8 cellular contexts compared by ENCODE assay signal in genomic region chr11:45804806-45805304, GRCh38. TPM values are rescaled to one million over a fixed set of nuclear protein-coding genes. Genes with fewer than 3 reads are reported as not detected.
A peak's percentile ranks its signal among the peaks of the same experiment; 100 is the strongest.
DNase-seq lines count a peak whose midpoint lies in the region; ATAC-seq, FAIRE-seq and TF ChIP-seq lines count a peak whose summit lies in the region.

TSS of gene SLC35C1 (plus strand) at chr11:45805149. CDS start at chr11:45805802, 653 bp downstream.

- peak within 1 kb of the TSS; percentile 49 to 90 for H3K9ac ChIP-seq in kidney (ENCODE audit: low read length in 2 of 2)

- intact Hi-C loops in kidney (cut with DNase I): no loop called here

- peaks cover 9 to 30% of the 10 kb centered on the region in 2 donors for H3K4me1 ChIP-seq in kidney (ENCODE audit: control insufficient read depth in 1 of 2, insufficient read depth in 1 of 2, low read depth in 1 of 2, low read length in 2 of 2)

- ATAC-seq in HG03196 (IDR thresholded peaks at IDR 0.05; ENCODE audit: unreplicated experiment): peak; percentile 93
- ATAC-seq in activated CD4-positive, CD25-positive, alpha-beta regulatory T cell treated with anti-CD3 and anti-CD28 coated beads, Interleukin-2, amount 50 U/mL, for 24 hours: peak; percentile 94 to 95

- in situ Hi-C loops in GM18951 (cut with MboI; ENCODE audit: low sequenced_read_pairs, unreplicated experiment): no loop called here

- H3K9me3 ChIP-seq in kidney (ENCODE audit: control insufficient read depth in 1 of 2, low read length in 2 of 2): no peaks in the 10 kb centered on the region

- peak within 1 kb of the TSS; percentile 51 to 83 for H3K27ac ChIP-seq in kidney (ENCODE audit: low read depth in 2 of 2, low read length in 2 of 2)

- peak; percentile 89 for TF ChIP-seq POLR2A in GM18951 (IDR thresholded peaks at IDR 0.05; ENCODE audit: extremely low read depth, insufficient read depth, insufficient read length)

- TF ChIP-seq CTCF in AG09319 (IDR thresholded peaks at IDR 0.05; ENCODE audit: low read depth, low read length) (peak; percentile 18; the same call in 1 of the 2 replicates), kidney (IDR thresholded peaks at IDR 0.05; ENCODE audit: borderline replicate concordance, extremely low read depth, insufficient read depth) (no peak)

- peaks cover 0 to 5% of the 10 kb centered on the region in 2 donors for H3K36me3 ChIP-seq in kidney (ENCODE audit: control insufficient read depth in 1 of 2, insufficient read depth in 2 of 2, low read length in 2 of 2)

- peak within 1 kb of the TSS; percentile 65 to 88 for H3K4me3 ChIP-seq in kidney (ENCODE audit: low read length in 2 of 2)

- DNase-seq in AG09319 (ENCODE audit: extremely low read depth, low read depth) (peak; percentile 89), NCI-H446 (lab: John Stamatoyannopoulos, UW) (peak; percentile 82 to 96), cerebellar cortex (ENCODE audit: low spot score) (peak; percentile 95), kidney (peak; percentile 99)
- peak; percentile 99 for DNase-seq in stimulated activated CD4-positive, alpha-beta T cell treated with anti-CD3 and anti-CD28 coated beads, Interleukin-15, amount 100 ng/mL, for 24 hours

- FAIRE-seq in kidney (lab: Jason Lieb, UNC): no peak

RNA-seq across cellular contexts. Expression of gene SLC35C1, which starts in this region (rescaled TPM):
- total RNA-seq in kidney: 20.6 TPM
- 5.7 TPM for polyA plus RNA-seq in kidney (ENCODE audit: insufficient read depth, low read depth, low replicate concordance)

Comparison
In these comparisons a context has a peak if more than half of its experiments do, and no peak if none do; other contexts are left out.
1. Peak in every context shown above with its lines: DNase-seq, ATAC-seq, H3K4me3 ChIP-seq and H3K27ac ChIP-seq.